ENCODE assay signal across 27 cellular contexts in genomic region chr5:180848878-180849277, GRCh38. TPM values are rescaled to one million over a fixed set of nuclear protein-coding genes. Genes with fewer than 3 reads are reported as not detected.
DNase-seq lines count a peak whose midpoint lies in the region; ATAC-seq, FAIRE-seq and TF ChIP-seq lines count a peak whose summit lies in the region.
"Had no signal": no experiment of that assay in that cellular context is flagged by ENCODE, and none has a peak within 500 bp of the region (broad histone marks: within the 10 kb centered on the region; RNA-seq: fewer than 3 reads in every experiment).

No MANE protein-coding gene starts in this region.

- no peak overlapping the region for H3K4ac ChIP-seq in H1 (replicated peaks; ENCODE audit: insufficient read length, low read depth, low read length)

- H2AK5ac ChIP-seq in H1 (ENCODE audit: low read depth, low read length), result no peak overlapping the region

- H3K79me2 ChIP-seq in SK-N-SH (ENCODE audit: insufficient read depth) (peaks cover 17% of the 10 kb centered on the region), H1 (ENCODE audit: control insufficient read depth in 1 of 2, insufficient read depth in 2 of 2, low read length in 2 of 2) (peaks cover 0 to 5% of the 10 kb centered on the region in 2 experiments; a peak in 1 of 4 replicates)

- H3K4me3 ChIP-seq in SK-N-SH (ENCODE audit: low read depth in 2 of 2, low read length in 1 of 2) (no peak overlapping the region; a peak in 1 of 4 replicates), H1 (ENCODE audit: extremely low read depth in 1 of 4, insufficient read depth in 2 of 4, low read depth in 3 of 4, low read length in 4 of 4) (no peak overlapping the region)
- H3K4me3 ChIP-seq: BLaER1 had no signal

- peaks cover 83% of the 10 kb centered on the region for H3K36me3 Mint-ChIP-seq in HFFc6 (ENCODE audit: low read depth)

- H2BK12ac ChIP-seq in H1 (ENCODE audit: low read depth, low read length), result no peak overlapping the region

- H3K27ac Mint-ChIP-seq in HFFc6, result no peak overlapping the region
- H3K27ac Mint-ChIP-seq: CD4-positive, alpha-beta T cell; T-helper 1 cell treated with Interleukin-12 subunit alpha and Interleukin-12 subunit beta and Interleukin-4 antibody, amounts not matched to agents 30 μg/mL and 1 μg/mL, for 36 hours had no signal

- no peak overlapping the region for H3K18ac ChIP-seq in H1 (ENCODE audit: extremely low read depth, low read length)

- H4K91ac ChIP-seq in H1 (replicated peaks; ENCODE audit: insufficient read length, low read length), result no peak overlapping the region

- H3K9me3 ChIP-seq in SK-N-SH (peaks cover 13% of the 10 kb centered on the region; the same call in 1 of the 2 replicates), H1 (ENCODE audit: insufficient read depth in 2 of 2, low read depth in 1 of 2, low read length in 1 of 2) (peaks cover 69 to 79% of the 10 kb centered on the region in 2 experiments)

- H2AFZ ChIP-seq in SK-N-SH (ENCODE audit: low read depth) (no peak overlapping the region), H1 (ENCODE audit: low read length) (no peak overlapping the region)

- no peaks in the 10 kb centered on the region for H3K4me1 ChIP-seq in SK-N-SH (ENCODE audit: control insufficient read depth in 1 of 2, insufficient read depth in 2 of 2, low read depth in 1 of 2, low read length in 1 of 2)
- H3K4me1 ChIP-seq in H1 (replicated peaks in 1 of 4; ENCODE audit: control insufficient read depth in 3 of 4, insufficient read depth in 4 of 4, low read length in 3 of 4), result peaks cover 0 to 7% (median 2%) of the 10 kb centered on the region in 4 experiments; a peak in 1 of 7 replicates
- H3K4me1 ChIP-seq: BLaER1 had no signal

- no peak overlapping the region for H3K4me3 Mint-ChIP-seq in HFFc6
- H3K4me3 Mint-ChIP-seq: CD4-positive, alpha-beta T cell; T-helper 1 cell treated with Interleukin-12 subunit alpha and Interleukin-12 subunit beta and Interleukin-4 antibody, amounts not matched to agents 30 μg/mL and 1 μg/mL, for 36 hours had no signal

- POLR2A ChIA-PET in SK-N-SH (lab: Yijun Ruan, JAX), result no interaction called here
- POLR2A ChIA-PET in H1 (lab: Charles Lee; ENCODE audit: partially characterized antibody), result interaction anchor here (1.9 to 4.1 kb wide), 3 partner anchors 8 to 17 kb away, joined by 7 to 12 read pairs (median 7); no protein-coding TSS in a partner anchor

- H3K27me3 ChIP-seq in SK-N-SH (ENCODE audit: insufficient read depth) (no peaks in the 10 kb centered on the region), H1 (replicated peaks in 1 of 4; ENCODE audit: control insufficient read depth in 3 of 4, extremely low read depth in 1 of 4, insufficient read depth in 3 of 4, low read length in 3 of 4) (no peaks in the 10 kb centered on the region)
- H3K27me3 ChIP-seq: BLaER1 had no signal

- H3K4me2 ChIP-seq in SK-N-SH, result no peak overlapping the region
- H3K4me2 ChIP-seq in H1 (ENCODE audit: insufficient read depth in 1 of 2, low read depth in 2 of 2, low read length in 2 of 2), result no peak overlapping the region
- H3K4me2 ChIP-seq: BLaER1 had no signal

- H3K36me3 ChIP-seq in SK-N-SH (replicated peaks in 1 of 2; ENCODE audit: control insufficient read depth in 1 of 2, insufficient read depth in 2 of 2, low read length in 1 of 2) (peaks cover 45 to 53% of the 10 kb centered on the region in 2 experiments), H1 (ENCODE audit: control insufficient read depth in 2 of 4, insufficient read depth in 4 of 4, low read length in 3 of 4) (peaks cover 25 to 82% (median 36%) of the 10 kb centered on the region in 4 experiments)

- H3K9me2 ChIP-seq in SK-N-SH, result no peaks in the 10 kb centered on the region

- no peaks in the 10 kb centered on the region for H3K23me2 ChIP-seq in H1 (ENCODE audit: low read depth, low read length)

- H3K23ac ChIP-seq in H1 (ENCODE audit: insufficient read length), result no peak overlapping the region

- H3K79me1 ChIP-seq in H1 (ENCODE audit: low read depth, low read length), result no peaks in the 10 kb centered on the region

- H3K27me3 Mint-ChIP-seq in HFFc6 (ENCODE audit: insufficient read depth), result no peaks in the 10 kb centered on the region; the same call in 1 of the 2 replicates
- H3K27me3 Mint-ChIP-seq: CD4-positive, alpha-beta T cell had no signal

- no peak overlapping the region for H2BK5ac ChIP-seq in H1 (ENCODE audit: low read depth, low read length)

- H2BK15ac ChIP-seq in H1 (ENCODE audit: low read length), result no peak overlapping the region

- TF ChIP-seq RAD21 in SK-N-SH (IDR thresholded peaks at IDR 0.05; ENCODE audit: low read length) (no peak), H1 (IDR thresholded peaks at IDR 0.05 in 1 of 2, conservative IDR thresholded peaks at IDR 0.05 in 1 of 2; ENCODE audit: low read depth in 2 of 2, low read length in 2 of 2) (no peak)

- H3K27ac ChIP-seq in SK-N-SH (ENCODE audit: low read depth in 2 of 2, low read length in 1 of 2), result no peak overlapping the region
- no peak overlapping the region for H3K27ac ChIP-seq in H1 (ENCODE audit: low read depth, low read length)
- H3K27ac ChIP-seq: 22Rv1, BLaER1, RWPE1 had no signal

- H2BK120ac ChIP-seq in H1 (replicated peaks; ENCODE audit: low read depth, low read length), result no peak overlapping the region

- no peak overlapping the region for H2BK20ac ChIP-seq in H1 (ENCODE audit: low read length)

- H3F3A ChIP-seq in SK-N-SH (replicated peaks; ENCODE audit: insufficient read depth), result no peaks in the 10 kb centered on the region

- H3K9ac ChIP-seq in SK-N-SH (no peak overlapping the region), H1 (replicated peaks in 1 of 4; ENCODE audit: extremely low read depth in 1 of 4, low read depth in 3 of 4, low read length in 3 of 4) (no peak overlapping the region)
- H3K9ac ChIP-seq: BLaER1 had no signal

- ATAC-seq in SK-N-SH treated with all-trans-retinoic acid at 6 μM for 48 hours, result no peak
- no peak for ATAC-seq in GM21528 (IDR thresholded peaks at IDR 0.05; ENCODE audit: low FRiP score, unreplicated experiment)

- CTCF ChIA-PET in SK-N-SH (lab: Yijun Ruan, JAX) (interaction anchor here (1.7 kb wide), 2 partner anchors 34 to 64 kb away, joined by 3 to 4 read pairs; no protein-coding TSS in a partner anchor), H1 (lab: Charles Lee; ENCODE audit: partially characterized antibody) (interaction anchor here (1.7 to 1.8 kb wide), 3 partner anchors 8 to 15 kb away, joined by 4 to 5 read pairs (median 4); no protein-coding TSS in a partner anchor)

- FAIRE-seq in H1 (lab: Jason Lieb, UNC) (no peak), RCC 7860 (lab: Jason Lieb, UNC) (no peak)
- FAIRE-seq: GM19239 had no signal

- no peak overlapping the region for H3K56ac ChIP-seq in H1 (replicated peaks; ENCODE audit: insufficient read length, low read depth, low read length)

- no peak overlapping the region for H4K8ac ChIP-seq in H1 (ENCODE audit: extremely low read depth, insufficient read depth, low read length)

- no peak overlapping the region for H3K14ac ChIP-seq in H1 (ENCODE audit: insufficient read length)

- H4K20me1 ChIP-seq in SK-N-SH (ENCODE audit: insufficient read depth) (no peaks in the 10 kb centered on the region), H1 (replicated peaks in 1 of 2; ENCODE audit: control insufficient read depth in 1 of 2, insufficient read depth in 2 of 2, low read length in 2 of 2) (peaks cover 0 to 3% of the 10 kb centered on the region in 2 experiments)

- H4K5ac ChIP-seq in H1 (ENCODE audit: insufficient read length, low read depth, low read length), result no peak overlapping the region

- DNase-seq in SK-N-SH (no peak), HFFc6 (no peak), H1 (ENCODE audit: low read depth in 1 of 2, low spot score in 2 of 2) (no peak), RCC 7860 (ENCODE audit: low spot score) (no peak), AG20443 (ENCODE audit: low spot score) (no peak)
- DNase-seq in activated naive CD4-positive, alpha-beta T cell treated with Interleukin-2 at 50 U/mL for 16 hours, result no peak
- DNase-seq: CD4-positive, alpha-beta T cell; COR-L47; EL; GF-D8; KG1; MM.1S; NCI-H2029; NCI-H446 treated with DMSO at 0.1 percent for 48 hours; NCI-H526; NCI-H82; NK-92 treated with Interleukin-12 subunit alpha and Interleukin-12 subunit beta, amount 100 ng/mL, for 24 hours; SHP77; SW 1271 had no signal

- WGBS in SK-N-SH (ENCODE audit: low lambda C conversion rate), result 87% methylated on average over 1 of the region's 1 CpG
- 89% methylated on average over 1 of the region's 1 CpG; no CpG with 5 or more reads in 1 of the 2 experiments for WGBS in H1 (ENCODE audit: extremely low coverage in 1 of 2, insufficient coverage in 1 of 2, insufficient read length in 1 of 2, insufficient replicate concordance in 2 of 2, low coverage in 1 of 2, low lambda C conversion rate in 2 of 2, missing lambda C conversion rate in 1 of 2), 2 experiments

- H3K4me1 Mint-ChIP-seq in HFFc6 (ENCODE audit: low read depth), result peaks cover 9% of the 10 kb centered on the region

- TF ChIP-seq EP300 in SK-N-SH (IDR thresholded peaks at IDR 0.05; ENCODE audit: borderline replicate concordance in 1 of 2, low read depth in 1 of 2, low read length in 1 of 2) (no peak), H1 (IDR thresholded peaks at IDR 0.05; ENCODE audit: borderline replicate concordance in 1 of 2, low read depth in 2 of 2, low read length in 2 of 2) (no peak)

- no peak for TF ChIP-seq POLR2A in H1 (IDR thresholded peaks at IDR 0.05; ENCODE audit: control extremely low read depth in 1 of 2, low read depth in 2 of 2, low read length in 2 of 2)

- peaks cover 48% of the 10 kb centered on the region for H3K9me3 Mint-ChIP-seq in HFFc6

- 0 out of 2 replicates have a peak, but pooled peaks have one; percentile 8 for TF ChIP-seq CTCF in SK-N-SH (IDR thresholded peaks at IDR 0.05)
- peak; percentile 43; the same call in 1 of the 2 replicates for TF ChIP-seq CTCF in HFFc6 (IDR thresholded peaks at IDR 0.05)
- TF ChIP-seq CTCF in H1 (IDR thresholded peaks at IDR 0.05; ENCODE audit: control extremely low read depth in 1 of 3, insufficient read depth in 1 of 3, low read depth in 1 of 3, low read length in 3 of 3), result no peak

RNA-seq across cellular contexts. Expression of gene ZFP62, which starts 12.2 kb away (rescaled TPM):
- polyA plus RNA-seq in SK-N-SH (2012; rRNA removed) (6.0 and 9.0 TPM in 2 replicates), H1 (2011; rRNA removed) (5.4 and 9.3 TPM in 2 replicates)
- 7.5 and 10.4 TPM in 2 replicates for polyA plus RNA-seq in SK-N-SH (2012; cell fraction: cytosol; rRNA removed)
- 10.3 and 22.5 TPM in 2 replicates for polyA plus RNA-seq in SK-N-SH (2012; cell fraction: nucleus; rRNA removed)
- total RNA-seq in HFFc6 (2021; fragmentation: NEBNext Ultra II Directional; extraction: Animal tissue kit (Norgen Biotek cat#: 25700)), result 10 to 100 TPM in 4 of 6 experiments, 1 to 10 TPM in 2; 9.6 to 12.1 (median 10.2) TPM
- 34.8 and 38.5 TPM in 2 replicates for total RNA-seq in H1 (2021; fragmentation: NEBNext Ultra II Directional; extraction: Animal tissue kit (Norgen Biotek cat#: 25700))
- polyA plus RNA-seq in H1 (2011; cell fraction: cytosol; rRNA removed), result 16.6 TPM
- 11.9 TPM for polyA plus RNA-seq in H1 (2011; cell fraction: nucleus; rRNA removed)
- 22.4 to 34.9 TPM (median 24.3 TPM) in 4 replicates for polyA plus RNA-seq in H1 (2012, experiment 1 of 2)
- polyA plus RNA-seq in H1 (2012, experiment 2 of 2), result 1.7 TPM
- polyA plus RNA-seq in H1 (2013, experiment 1 of 2), result 28.3 TPM
- 30.5 TPM for polyA plus RNA-seq in H1 (2013, experiment 2 of 2)
- 18.4 and 23.3 TPM in 2 replicates for polyA minus RNA-seq in H1 (2011; rRNA and poly(A)+ RNA removed)
- polyA minus RNA-seq in H1 (2011; cell fraction: cytosol; rRNA and poly(A)+ RNA removed), result 19.0 TPM
- 34.6 TPM for polyA minus RNA-seq in H1 (2011; cell fraction: nucleus; rRNA and poly(A)+ RNA removed)

RNA-seq across cellular contexts. Expression of gene MGAT1, which starts 46.3 kb away (rescaled TPM):
- polyA plus RNA-seq in SK-N-SH (2012; rRNA removed) (47.3 and 55.8 TPM in 2 replicates), H1 (2011; rRNA removed) (66.8 and 96.1 TPM in 2 replicates)
- 27.7 and 43.1 TPM in 2 replicates for polyA plus RNA-seq in SK-N-SH (2012; cell fraction: cytosol; rRNA removed)
- 56.3 and 60.6 TPM in 2 replicates for polyA plus RNA-seq in SK-N-SH (2012; cell fraction: nucleus; rRNA removed)
- 100 to 1,000 TPM; 188 to 220 (median 206) TPM for total RNA-seq in HFFc6 (2021; fragmentation: NEBNext Ultra II Directional; extraction: Animal tissue kit (Norgen Biotek cat#: 25700))
- total RNA-seq in H1 (2021; fragmentation: NEBNext Ultra II Directional; extraction: Animal tissue kit (Norgen Biotek cat#: 25700)), result 77.0 and 83.8 TPM in 2 replicates
- polyA plus RNA-seq in H1 (2011; cell fraction: cytosol; rRNA removed), result 68.3 TPM
- polyA plus RNA-seq in H1 (2011; cell fraction: nucleus; rRNA removed), result 76.0 TPM
- 63.6 to 73.4 TPM (median 72.7 TPM) in 4 replicates for polyA plus RNA-seq in H1 (2012, experiment 1 of 2)
- 82.2 TPM for polyA plus RNA-seq in H1 (2012, experiment 2 of 2)
- polyA plus RNA-seq in H1 (2013, experiment 1 of 2), result 63.4 TPM
- polyA plus RNA-seq in H1 (2013, experiment 2 of 2), result 63.9 TPM
- 41.2 and 48.6 TPM in 2 replicates for polyA minus RNA-seq in H1 (2011; rRNA and poly(A)+ RNA removed)
- 56.2 TPM for polyA minus RNA-seq in H1 (2011; cell fraction: cytosol; rRNA and poly(A)+ RNA removed)
- polyA minus RNA-seq in H1 (2011; cell fraction: nucleus; rRNA and poly(A)+ RNA removed), result 38.8 TPM

RNA-seq across cellular contexts. Expression of gene BTNL8, which starts 50.1 kb away (rescaled TPM):
- polyA plus RNA-seq in SK-N-SH (2012; rRNA removed) (not detected in 2 replicates), H1 (2011; rRNA removed) (0.32 and 0.42 TPM in 2 replicates)
- polyA plus RNA-seq in SK-N-SH (2012; cell fraction: cytosol; rRNA removed), result not detected in 2 replicates
- polyA plus RNA-seq in SK-N-SH (2012; cell fraction: nucleus; rRNA removed), result not detected in 2 replicates
- total RNA-seq in HFFc6 (2021; fragmentation: NEBNext Ultra II Directional; extraction: Animal tissue kit (Norgen Biotek cat#: 25700)), result not detected
- total RNA-seq in H1 (2021; fragmentation: NEBNext Ultra II Directional; extraction: Animal tissue kit (Norgen Biotek cat#: 25700)), result 0.27 and 0.48 TPM in 2 replicates
- polyA plus RNA-seq in H1 (2011; cell fraction: cytosol; rRNA removed), result 0.72 TPM
- polyA plus RNA-seq in H1 (2011; cell fraction: nucleus; rRNA removed), result 0.98 TPM
- polyA plus RNA-seq in H1 (2012, experiment 1 of 2), result 0.17 to 0.47 TPM (median 0.30 TPM) in 4 replicates
- polyA plus RNA-seq in H1 (2012, experiment 2 of 2), result 0.30 TPM
- 0.26 TPM for polyA plus RNA-seq in H1 (2013, experiment 1 of 2)
- 0.33 TPM for polyA plus RNA-seq in H1 (2013, experiment 2 of 2)
- polyA minus RNA-seq in H1 (2011; rRNA and poly(A)+ RNA removed), result 0.78 and 0.85 TPM in 2 replicates
- polyA minus RNA-seq in H1 (2011; cell fraction: cytosol; rRNA and poly(A)+ RNA removed), result not detected
- polyA minus RNA-seq in H1 (2011; cell fraction: nucleus; rRNA and poly(A)+ RNA removed), result 1.00 TPM
- total RNA-seq: CD4-positive, alpha-beta T cell; H4 had no signal

Comparison
In these comparisons a context has a peak if more than half of its experiments do, and no peak if none do; other contexts are left out.
1. CTCF ChIP-seq: peak in SK-N-SH (single experiment) and HFFc6 (single experiment); none in H1 (0 of 3).
2. Of the 17 proteins assayed by ChIP-seq in both H1 and SK-N-SH: peak only in H1: none; only in SK-N-SH: CTCF; in both: none; in neither: 16.